16 cellular contexts compared by ENCODE assay signal in the genomic region with DNA sequence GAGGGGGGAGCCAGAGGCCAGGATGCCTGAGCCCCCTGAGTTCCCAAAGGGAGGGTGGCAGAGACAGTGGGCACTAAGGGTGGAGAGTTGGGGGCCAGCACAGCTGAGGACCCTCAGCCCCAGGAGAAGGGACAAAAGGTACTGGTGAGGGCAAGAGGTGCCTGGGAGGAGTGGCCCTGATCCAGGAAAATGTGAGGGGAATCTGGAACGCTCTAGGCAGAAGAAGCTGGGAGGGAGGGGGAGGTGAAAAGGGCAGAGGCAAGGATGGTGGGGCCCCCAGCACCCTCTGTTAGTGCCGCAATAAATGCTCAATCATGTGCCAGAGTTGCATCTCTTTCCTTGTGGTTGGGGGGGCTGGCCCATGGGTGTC. TPM values are rescaled to one million over a fixed set of nuclear protein-coding genes. Genes with fewer than 3 reads are reported as not detected.
A peak's percentile ranks its signal among the peaks of the same experiment; 100 is the strongest.
DNase-seq lines count a peak whose midpoint lies in the region; ATAC-seq, FAIRE-seq and TF ChIP-seq lines count a peak whose summit lies in the region.
"Had no signal": no experiment of that assay in that cellular context is flagged by ENCODE, and none has a peak within 500 bp of the region (broad histone marks: within the 10 kb centered on the region; RNA-seq: fewer than 3 reads in every experiment).

No MANE protein-coding gene starts in this region.

- H3K4me1 ChIP-seq in HepG2 (ENCODE audit: insufficient read depth, low read length) (peaks cover 64% of the 10 kb centered on the region), right lobe of liver (peaks cover 0 to 45% (median 22%) of the 10 kb centered on the region in 4 donors), lower lobe of right lung (peaks cover 72% of the 10 kb centered on the region)

- WGBS in HepG2 (ENCODE audit: low lambda C conversion rate): 14% methylated on average over 2 of the region's 2 CpGs
- 0% methylated on average over 1 of the region's 2 CpGs for WGBS in right lobe of liver (ENCODE audit: insufficient coverage, low coverage, low lambda C conversion rate, missing lambda C conversion rate)

- POLR2A ChIA-PET in HepG2 (lab: Yijun Ruan, JAX): interaction anchor here (1.4 to 4.1 kb wide), 5 partner anchors 9 to 64 kb away, joined by 4 to 25 read pairs (median 8); a partner anchor contains a TSS

- intact Hi-C loops in HepG2 (cut with micrococcal nuclease; ENCODE audit: unreplicated experiment) (no loop called here), right lobe of liver (cut with DNase I) (no loop called here), lower lobe of right lung (cut with DNase I) (no loop called here)

- no peak overlapping the region for H3K27ac ChIP-seq in HepG2 (ENCODE audit: extremely low read length, insufficient read depth, low read length)
- H3K27ac ChIP-seq in right lobe of liver: no peak overlapping the region
- H3K27ac ChIP-seq in cingulate gyrus (ENCODE audit: low read depth, low read length): peak overlapping the region; percentile 58
- H3K27ac ChIP-seq in lower lobe of right lung: no peak overlapping the region
- H3K27ac ChIP-seq: epithelial cell of prostate, RWPE1 had no signal

- H3K27ac Mint-ChIP-seq in mesothelial cell of epicardium: no peak overlapping the region
- H3K27ac Mint-ChIP-seq: IgD-negative memory B cell had no signal

- DNase-seq in HepG2 (ENCODE audit: low spot score) (no peak), right lobe of liver (no peak), mesothelial cell of epicardium (ENCODE audit: low spot score in 2 of 2, unreplicated experiment in 2 of 2) (no peak), lower lobe of right lung (no peak), NCI-H1092 (lab: John Stamatoyannopoulos, UW) (no peak), NCI-H1436 (lab: John Stamatoyannopoulos, UW) (no peak)
- DNase-seq: activated CD4-positive, alpha-beta T cell treated with anti-CD3 and anti-CD28 coated beads for 4 hours; activated T-cell treated with anti-CD3 and anti-CD28 coated beads, Interleukin-2, amount 50 U/mL, for 48 hours; GOT3; naive thymus-derived CD4-positive, alpha-beta T cell; stimulated activated CD4-positive, alpha-beta T cell treated with anti-CD3 and anti-CD28 coated beads, Interleukin-4, amount 100 ng/mL, for 1 hour had no signal

- no peak for TF ChIP-seq EP300 in HepG2 (IDR thresholded peaks at IDR 0.05; ENCODE audit: low read depth in 2 of 2, low read length in 2 of 2)
- TF ChIP-seq EP300 in HepG2 (CRISPR knock-in tag; IDR thresholded peaks at IDR 0.05; ENCODE audit: borderline replicate concordance): no peak

- H3K4me1 Mint-ChIP-seq in mesothelial cell of epicardium: peaks cover 10% of the 10 kb centered on the region

- no peak for TF ChIP-seq CTCF in HepG2 (CRISPR knock-in tag; IDR thresholded peaks at IDR 0.05)
- no peak for TF ChIP-seq CTCF in right lobe of liver (IDR thresholded peaks at IDR 0.05)
- TF ChIP-seq CTCF in mesothelial cell of epicardium (IDR thresholded peaks at IDR 0.05; ENCODE audit: unreplicated experiment): no peak
- no peak for TF ChIP-seq CTCF in lower lobe of right lung (IDR thresholded peaks at IDR 0.05)

- H3K9me3 Mint-ChIP-seq in mesothelial cell of epicardium: no peaks in the 10 kb centered on the region
- H3K9me3 Mint-ChIP-seq: IgD-negative memory B cell; naive thymus-derived CD4-positive, alpha-beta T cell had no signal

- no peak overlapping the region for H2AFZ ChIP-seq in HepG2 (ENCODE audit: low read length)

- no peak for FAIRE-seq in HepG2 (lab: Jason Lieb, UNC)

- peaks cover 0 to 2% of the 10 kb centered on the region in 2 experiments; a peak in 4 of 5 replicates for H3K36me3 ChIP-seq in HepG2 (replicated peaks in 1 of 2; ENCODE audit: control insufficient read depth in 1 of 2, insufficient read depth in 2 of 2, low read length in 2 of 2)
- H3K36me3 ChIP-seq in right lobe of liver: no peaks in the 10 kb centered on the region
- H3K36me3 ChIP-seq in lower lobe of right lung: peaks cover 19% of the 10 kb centered on the region

- ATAC-seq in HepG2: no peak
- ATAC-seq in right lobe of liver: no peak
- no peak for ATAC-seq in GM21717 (IDR thresholded peaks at IDR 0.05; ENCODE audit: unreplicated experiment)
- ATAC-seq in lower lobe of right lung: no peak
- ATAC-seq: naive thymus-derived CD4-positive, alpha-beta T cell had no signal

- TF ChIP-seq RAD21 in HepG2 (CRISPR knock-in tag; IDR thresholded peaks at IDR 0.05): no peak

- H3K79me2 ChIP-seq in HepG2 (ENCODE audit: insufficient read depth, low read length): no peaks in the 10 kb centered on the region

- H3K27me3 Mint-ChIP-seq in mesothelial cell of epicardium (ENCODE audit: low read depth): peaks cover 59% of the 10 kb centered on the region

- TF ChIP-seq POLR2A in HepG2 (IDR thresholded peaks at IDR 0.05; ENCODE audit: insufficient read depth in 1 of 2, low read depth in 2 of 2, low read length in 2 of 2) (no peak), right lobe of liver (IDR thresholded peaks at IDR 0.05) (no peak)

- H3K4me2 ChIP-seq in HepG2 (ENCODE audit: low read depth, low read length): no peak overlapping the region

- in situ Hi-C loops in HepG2 (cut with HindIII; ENCODE audit: extremely low pct_ligation_motif_present, low pct_unique_long_range_greater_than_20kb): no loop called here

- BruUV-seq in HepG2 (replicated peaks; lab: Mats Ljungman, UMichigan): no TSS peak

- CTCF ChIA-PET in HepG2 (lab: Yijun Ruan, JAX; ENCODE audit: low intra/inter-chr PET ratio, low total read pairs): no interaction called here

- H3K4me3 Mint-ChIP-seq in mesothelial cell of epicardium: peak overlapping the region; percentile 31

- H3K9me3 ChIP-seq in HepG2 (ENCODE audit: low read length) (no peaks in the 10 kb centered on the region), right lobe of liver (no peaks in the 10 kb centered on the region), lower lobe of right lung (no peaks in the 10 kb centered on the region)

- peaks cover 11 to 48% of the 10 kb centered on the region in 2 experiments for H3K27me3 ChIP-seq in HepG2 (ENCODE audit: control insufficient read depth in 1 of 2, insufficient read depth in 2 of 2, low read length in 2 of 2)
- peaks cover 0 to 4% of the 10 kb centered on the region in 2 donors for H3K27me3 ChIP-seq in right lobe of liver
- peaks cover 45% of the 10 kb centered on the region for H3K27me3 ChIP-seq in lower lobe of right lung (ENCODE audit: low read depth)

- H3K9ac ChIP-seq in HepG2 (ENCODE audit: insufficient read depth, low read depth, low read length): no peak overlapping the region

- H3K4me3 ChIP-seq in HepG2 (replicated peaks in 1 of 3; ENCODE audit: insufficient read depth in 1 of 3, low read depth in 2 of 3, low read length in 3 of 3) (no peak overlapping the region), right lobe of liver (no peak overlapping the region), lower lobe of right lung (no peak overlapping the region)

- no peaks in the 10 kb centered on the region for H4K20me1 ChIP-seq in HepG2 (ENCODE audit: insufficient read depth, low read length)

- peaks cover 4% of the 10 kb centered on the region for H3K36me3 Mint-ChIP-seq in mesothelial cell of epicardium

RNA-seq across cellular contexts. Expression of a gene that starts 1.1 kb away (rescaled TPM):
- 0.14 and 0.24 TPM in 2 replicates for total RNA-seq in HepG2 (2016; rRNA removed; fragmentation: Illumina TruSeq; extraction: Trizol)
- total RNA-seq in HepG2 (2016; cell fraction: cytosol; rRNA removed; fragmentation: Illumina TruSeq; extraction: Trizol; ENCODE audit: low read depth): not detected in 2 replicates
- total RNA-seq in HepG2 (2016; cell fraction: insoluble cytoplasmic fraction; rRNA removed; fragmentation: Illumina TruSeq; extraction: Trizol): 0.26 TPM in 1 of 2 replicates, not detected in the other
- 0.06 TPM in 1 of 2 replicates, not detected in the other for total RNA-seq in HepG2 (2016; cell fraction: membrane; rRNA removed; fragmentation: Illumina TruSeq; extraction: Trizol)
- 0.56 and 0.84 TPM in 2 replicates for total RNA-seq in HepG2 (2016; cell fraction: nucleus; rRNA removed; fragmentation: Illumina TruSeq; extraction: Trizol)
- 0.65 and 0.84 TPM in 2 replicates for polyA plus RNA-seq in HepG2 (2011; rRNA removed)
- 0.15 and 0.35 TPM in 2 replicates for polyA plus RNA-seq in HepG2 (2011; cell fraction: cytosol; rRNA removed)
- 6.0 and 8.8 TPM in 2 replicates for polyA plus RNA-seq in HepG2 (2011; cell fraction: nucleus; rRNA removed)
- 0.43 and 2.1 TPM in 2 replicates for polyA plus RNA-seq in HepG2 (2012)
- polyA plus RNA-seq in HepG2 (2016; cell fraction: cytosol; fragmentation: Illumina TruSeq; extraction: Trizol; ENCODE audit: low read depth): not detected in 2 replicates
- polyA plus RNA-seq in HepG2 (2016; cell fraction: insoluble cytoplasmic fraction; fragmentation: Illumina TruSeq; extraction: Trizol; ENCODE audit: low read depth): 0.19 TPM in 1 of 2 replicates, not detected in the other
- polyA plus RNA-seq in HepG2 (2016; cell fraction: membrane; fragmentation: Illumina TruSeq; extraction: Trizol; ENCODE audit: low read depth): not detected in 2 replicates
- 0.51 and 0.85 TPM in 2 replicates for polyA plus RNA-seq in HepG2 (2016; cell fraction: nucleus; fragmentation: Illumina TruSeq; extraction: Trizol; ENCODE audit: insufficient read depth, low read depth)
- polyA minus RNA-seq in HepG2 (2011; rRNA and poly(A)+ RNA removed; ENCODE audit: low replicate concordance): 2.2 and 2.6 TPM in 2 replicates
- polyA minus RNA-seq in HepG2 (2011; cell fraction: cytosol; rRNA and poly(A)+ RNA removed): not detected in 2 replicates
- 3.0 and 4.0 TPM in 2 replicates for polyA minus RNA-seq in HepG2 (2011; cell fraction: nucleus; rRNA and poly(A)+ RNA removed)
- 1 to 10 TPM in 4 of 6 experiments, under 1 TPM in 2; 0.49 to 4.3 (median 1.1) TPM for total RNA-seq in right lobe of liver
- total RNA-seq in mesothelial cell of epicardium: 1.6 to 3.0 TPM (median 2.3 TPM) in 3 replicates
- 3.7 TPM for total RNA-seq in lower lobe of right lung
- polyA plus RNA-seq: IgD-negative memory B cell had no signal

RNA-seq across cellular contexts. Expression of a gene that starts 2.0 kb away (rescaled TPM):
- total RNA-seq in HepG2 (2016; rRNA removed; fragmentation: Illumina TruSeq; extraction: Trizol) (not detected in 2 replicates), right lobe of liver (under 1 TPM in 2 of 6 experiments, not detected in 4; 0.37 TPM), mesothelial cell of epicardium (1.7 to 2.1 TPM (median 1.7 TPM) in 3 replicates), lower lobe of right lung (3.9 TPM)
- not detected in 2 replicates for total RNA-seq in HepG2 (2016; cell fraction: cytosol; rRNA removed; fragmentation: Illumina TruSeq; extraction: Trizol; ENCODE audit: low read depth)
- total RNA-seq in HepG2 (2016; cell fraction: insoluble cytoplasmic fraction; rRNA removed; fragmentation: Illumina TruSeq; extraction: Trizol): not detected in 2 replicates
- total RNA-seq in HepG2 (2016; cell fraction: membrane; rRNA removed; fragmentation: Illumina TruSeq; extraction: Trizol): 0.17 TPM in 1 of 2 replicates, not detected in the other
- total RNA-seq in HepG2 (2016; cell fraction: nucleus; rRNA removed; fragmentation: Illumina TruSeq; extraction: Trizol): not detected in 2 replicates
- 0.22 and 0.25 TPM in 2 replicates for polyA plus RNA-seq in HepG2 (2011; rRNA removed)
- polyA plus RNA-seq in HepG2 (2011; cell fraction: cytosol; rRNA removed): 0.08 and 0.13 TPM in 2 replicates
- 0.56 and 0.71 TPM in 2 replicates for polyA plus RNA-seq in HepG2 (2011; cell fraction: nucleus; rRNA removed)
- 0.31 TPM in 1 of 2 replicates, not detected in the other for polyA plus RNA-seq in HepG2 (2012)
- 0.11 TPM in 1 of 2 replicates, not detected in the other for polyA plus RNA-seq in HepG2 (2016; cell fraction: cytosol; fragmentation: Illumina TruSeq; extraction: Trizol; ENCODE audit: low read depth)
- polyA plus RNA-seq in HepG2 (2016; cell fraction: insoluble cytoplasmic fraction; fragmentation: Illumina TruSeq; extraction: Trizol; ENCODE audit: low read depth): not detected in 2 replicates
- polyA plus RNA-seq in HepG2 (2016; cell fraction: membrane; fragmentation: Illumina TruSeq; extraction: Trizol; ENCODE audit: low read depth): 0.15 TPM in 1 of 2 replicates, not detected in the other
- polyA plus RNA-seq in HepG2 (2016; cell fraction: nucleus; fragmentation: Illumina TruSeq; extraction: Trizol; ENCODE audit: insufficient read depth, low read depth): not detected in 2 replicates
- not detected in 2 replicates for polyA minus RNA-seq in HepG2 (2011; rRNA and poly(A)+ RNA removed; ENCODE audit: low replicate concordance)
- polyA minus RNA-seq in HepG2 (2011; cell fraction: cytosol; rRNA and poly(A)+ RNA removed): not detected in 2 replicates
- polyA minus RNA-seq in HepG2 (2011; cell fraction: nucleus; rRNA and poly(A)+ RNA removed): not detected in 2 replicates
- polyA plus RNA-seq: IgD-negative memory B cell had no signal

RNA-seq across cellular contexts. Expression of a gene that starts 21.6 kb away (rescaled TPM):
- 5.1 and 11.9 TPM in 2 replicates for total RNA-seq in HepG2 (2016; rRNA removed; fragmentation: Illumina TruSeq; extraction: Trizol)
- 1.1 and 1.5 TPM in 2 replicates for total RNA-seq in HepG2 (2016; cell fraction: cytosol; rRNA removed; fragmentation: Illumina TruSeq; extraction: Trizol; ENCODE audit: low read depth)
- total RNA-seq in HepG2 (2016; cell fraction: insoluble cytoplasmic fraction; rRNA removed; fragmentation: Illumina TruSeq; extraction: Trizol): 3.5 and 11.4 TPM in 2 replicates
- 3.2 and 3.3 TPM in 2 replicates for total RNA-seq in HepG2 (2016; cell fraction: membrane; rRNA removed; fragmentation: Illumina TruSeq; extraction: Trizol)
- 11.6 and 12.8 TPM in 2 replicates for total RNA-seq in HepG2 (2016; cell fraction: nucleus; rRNA removed; fragmentation: Illumina TruSeq; extraction: Trizol)
- 14.6 and 21.2 TPM in 2 replicates for polyA plus RNA-seq in HepG2 (2011; rRNA removed)
- polyA plus RNA-seq in HepG2 (2011; cell fraction: cytosol; rRNA removed): 9.7 and 10.8 TPM in 2 replicates
- 53.0 and 67.8 TPM in 2 replicates for polyA plus RNA-seq in HepG2 (2011; cell fraction: nucleus; rRNA removed)
- polyA plus RNA-seq in HepG2 (2012): 9.1 and 10.3 TPM in 2 replicates
- polyA plus RNA-seq in HepG2 (2016; cell fraction: cytosol; fragmentation: Illumina TruSeq; extraction: Trizol; ENCODE audit: low read depth): 0.93 and 0.97 TPM in 2 replicates
- polyA plus RNA-seq in HepG2 (2016; cell fraction: insoluble cytoplasmic fraction; fragmentation: Illumina TruSeq; extraction: Trizol; ENCODE audit: low read depth): 4.1 and 5.4 TPM in 2 replicates
- 2.1 and 2.4 TPM in 2 replicates for polyA plus RNA-seq in HepG2 (2016; cell fraction: membrane; fragmentation: Illumina TruSeq; extraction: Trizol; ENCODE audit: low read depth)
- polyA plus RNA-seq in HepG2 (2016; cell fraction: nucleus; fragmentation: Illumina TruSeq; extraction: Trizol; ENCODE audit: insufficient read depth, low read depth): 23.4 and 28.3 TPM in 2 replicates
- polyA minus RNA-seq in HepG2 (2011; rRNA and poly(A)+ RNA removed; ENCODE audit: low replicate concordance): 12.0 and 44.9 TPM in 2 replicates
- 5.6 and 8.2 TPM in 2 replicates for polyA minus RNA-seq in HepG2 (2011; cell fraction: cytosol; rRNA and poly(A)+ RNA removed)
- 8.2 and 9.7 TPM in 2 replicates for polyA minus RNA-seq in HepG2 (2011; cell fraction: nucleus; rRNA and poly(A)+ RNA removed)
- total RNA-seq in right lobe of liver: 10 to 100 TPM in 5 of 6 experiments, 1 to 10 TPM in 1; 9.7 to 25.7 (median 18.3) TPM
- 36.8 to 39.1 TPM (median 37.1 TPM) in 3 replicates for total RNA-seq in mesothelial cell of epicardium
- 20.7 TPM for total RNA-seq in lower lobe of right lung

RNA-seq across cellular contexts. Expression of a gene that starts 29.3 kb away (rescaled TPM):
- total RNA-seq in HepG2 (2016; rRNA removed; fragmentation: Illumina TruSeq; extraction: Trizol) (17.2 and 34.6 TPM in 2 replicates), right lobe of liver (10 to 100 TPM; 24.3 to 49.8 (median 28.0) TPM), mesothelial cell of epicardium (55.6 to 56.6 TPM (median 56.2 TPM) in 3 replicates), lower lobe of right lung (76.6 TPM)
- 10.9 and 18.7 TPM in 2 replicates for total RNA-seq in HepG2 (2016; cell fraction: cytosol; rRNA removed; fragmentation: Illumina TruSeq; extraction: Trizol; ENCODE audit: low read depth)
- total RNA-seq in HepG2 (2016; cell fraction: insoluble cytoplasmic fraction; rRNA removed; fragmentation: Illumina TruSeq; extraction: Trizol): 16.7 and 36.4 TPM in 2 replicates
- total RNA-seq in HepG2 (2016; cell fraction: membrane; rRNA removed; fragmentation: Illumina TruSeq; extraction: Trizol): 28.2 and 28.3 TPM in 2 replicates
- total RNA-seq in HepG2 (2016; cell fraction: nucleus; rRNA removed; fragmentation: Illumina TruSeq; extraction: Trizol): 38.6 and 39.3 TPM in 2 replicates
- 100 and 114 TPM in 2 replicates for polyA plus RNA-seq in HepG2 (2011; rRNA removed)
- polyA plus RNA-seq in HepG2 (2011; cell fraction: cytosol; rRNA removed): 87.6 and 94.1 TPM in 2 replicates
- 583 and 640 TPM in 2 replicates for polyA plus RNA-seq in HepG2 (2011; cell fraction: nucleus; rRNA removed)
- 57.3 and 69.8 TPM in 2 replicates for polyA plus RNA-seq in HepG2 (2012)
- polyA plus RNA-seq in HepG2 (2016; cell fraction: cytosol; fragmentation: Illumina TruSeq; extraction: Trizol; ENCODE audit: low read depth): 16.8 and 21.4 TPM in 2 replicates
- polyA plus RNA-seq in HepG2 (2016; cell fraction: insoluble cytoplasmic fraction; fragmentation: Illumina TruSeq; extraction: Trizol; ENCODE audit: low read depth): 23.0 and 23.7 TPM in 2 replicates
- 28.2 and 28.4 TPM in 2 replicates for polyA plus RNA-seq in HepG2 (2016; cell fraction: membrane; fragmentation: Illumina TruSeq; extraction: Trizol; ENCODE audit: low read depth)
- 96.9 and 102 TPM in 2 replicates for polyA plus RNA-seq in HepG2 (2016; cell fraction: nucleus; fragmentation: Illumina TruSeq; extraction: Trizol; ENCODE audit: insufficient read depth, low read depth)
- 98.5 and 179 TPM in 2 replicates for polyA minus RNA-seq in HepG2 (2011; rRNA and poly(A)+ RNA removed; ENCODE audit: low replicate concordance)
- polyA minus RNA-seq in HepG2 (2011; cell fraction: cytosol; rRNA and poly(A)+ RNA removed): 38.4 and 57.6 TPM in 2 replicates
- 71.6 and 80.1 TPM in 2 replicates for polyA minus RNA-seq in HepG2 (2011; cell fraction: nucleus; rRNA and poly(A)+ RNA removed)

RNA-seq across cellular contexts. Expression of a gene that starts 33.6 kb away (rescaled TPM):
- total RNA-seq in HepG2 (2016; rRNA removed; fragmentation: Illumina TruSeq; extraction: Trizol) (30.2 and 64.1 TPM in 2 replicates), right lobe of liver (10 to 100 TPM in 5 of 6 experiments, 1 to 10 TPM in 1; 8.9 to 40.4 (median 26.2) TPM), mesothelial cell of epicardium (141 to 146 TPM (median 142 TPM) in 3 replicates), lower lobe of right lung (96.1 TPM)
- 29.4 and 32.0 TPM in 2 replicates for total RNA-seq in HepG2 (2016; cell fraction: cytosol; rRNA removed; fragmentation: Illumina TruSeq; extraction: Trizol; ENCODE audit: low read depth)
- 24.5 and 63.0 TPM in 2 replicates for total RNA-seq in HepG2 (2016; cell fraction: insoluble cytoplasmic fraction; rRNA removed; fragmentation: Illumina TruSeq; extraction: Trizol)
- total RNA-seq in HepG2 (2016; cell fraction: membrane; rRNA removed; fragmentation: Illumina TruSeq; extraction: Trizol): 21.8 and 22.8 TPM in 2 replicates
- total RNA-seq in HepG2 (2016; cell fraction: nucleus; rRNA removed; fragmentation: Illumina TruSeq; extraction: Trizol): 81.6 and 99.0 TPM in 2 replicates
- polyA plus RNA-seq in HepG2 (2011; rRNA removed): 57.7 and 77.7 TPM in 2 replicates
- polyA plus RNA-seq in HepG2 (2011; cell fraction: cytosol; rRNA removed): 36.7 and 42.6 TPM in 2 replicates
- 210 and 211 TPM in 2 replicates for polyA plus RNA-seq in HepG2 (2011; cell fraction: nucleus; rRNA removed)
- 69.2 and 69.6 TPM in 2 replicates for polyA plus RNA-seq in HepG2 (2012)
- 4.2 and 4.3 TPM in 2 replicates for polyA plus RNA-seq in HepG2 (2016; cell fraction: cytosol; fragmentation: Illumina TruSeq; extraction: Trizol; ENCODE audit: low read depth)
- polyA plus RNA-seq in HepG2 (2016; cell fraction: insoluble cytoplasmic fraction; fragmentation: Illumina TruSeq; extraction: Trizol; ENCODE audit: low read depth): 25.3 and 32.1 TPM in 2 replicates
- polyA plus RNA-seq in HepG2 (2016; cell fraction: membrane; fragmentation: Illumina TruSeq; extraction: Trizol; ENCODE audit: low read depth): 8.5 and 9.9 TPM in 2 replicates
- 149 and 153 TPM in 2 replicates for polyA plus RNA-seq in HepG2 (2016; cell fraction: nucleus; fragmentation: Illumina TruSeq; extraction: Trizol; ENCODE audit: insufficient read depth, low read depth)
- 39.8 and 292 TPM in 2 replicates for polyA minus RNA-seq in HepG2 (2011; rRNA and poly(A)+ RNA removed; ENCODE audit: low replicate concordance)
- 52.4 and 60.7 TPM in 2 replicates for polyA minus RNA-seq in HepG2 (2011; cell fraction: cytosol; rRNA and poly(A)+ RNA removed)
- polyA minus RNA-seq in HepG2 (2011; cell fraction: nucleus; rRNA and poly(A)+ RNA removed): 58.8 and 83.7 TPM in 2 replicates
